1 cellular context compared by ENCODE assay signal in the genomic region with DNA sequence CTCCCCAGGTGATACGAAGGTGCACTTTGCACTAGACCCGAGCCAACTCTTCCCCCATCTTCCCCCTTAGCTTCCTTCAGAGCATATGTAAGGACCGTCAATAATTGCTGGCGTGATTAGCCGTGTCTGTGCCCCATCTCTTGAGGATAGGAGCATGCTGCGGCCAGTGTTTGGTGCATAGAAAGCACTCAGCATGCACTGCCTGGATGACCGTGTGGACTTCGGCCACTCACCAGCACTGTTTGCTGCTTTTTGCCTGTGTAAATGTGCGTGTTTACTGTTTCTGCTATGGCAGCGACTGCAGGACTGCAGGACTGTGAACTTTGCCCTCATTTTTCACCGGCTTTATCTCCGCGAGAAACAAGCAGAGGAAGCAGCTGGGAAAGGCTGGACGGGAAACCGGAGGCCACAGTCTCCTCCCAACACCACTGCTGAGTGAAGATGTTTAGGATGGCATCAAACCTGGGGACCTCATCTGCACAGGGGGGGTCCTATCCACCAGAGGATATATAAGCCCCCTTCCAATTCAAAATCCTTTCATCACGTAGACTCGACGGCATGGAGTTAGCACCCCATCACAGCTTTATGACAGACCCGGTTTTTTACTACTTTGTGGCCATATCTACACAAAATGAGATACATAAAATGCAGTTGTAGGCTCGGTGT.
TF ChIP-seq lines count a peak whose summit lies in the region.

No MANE protein-coding gene starts in this region.

TF ChIP-seq in HepG2, 621 proteins besides CTCF, POLR2A, EP300 and RAD21 (continued from another document and continues in another):
- TF ChIP-seq, protein P1, sequence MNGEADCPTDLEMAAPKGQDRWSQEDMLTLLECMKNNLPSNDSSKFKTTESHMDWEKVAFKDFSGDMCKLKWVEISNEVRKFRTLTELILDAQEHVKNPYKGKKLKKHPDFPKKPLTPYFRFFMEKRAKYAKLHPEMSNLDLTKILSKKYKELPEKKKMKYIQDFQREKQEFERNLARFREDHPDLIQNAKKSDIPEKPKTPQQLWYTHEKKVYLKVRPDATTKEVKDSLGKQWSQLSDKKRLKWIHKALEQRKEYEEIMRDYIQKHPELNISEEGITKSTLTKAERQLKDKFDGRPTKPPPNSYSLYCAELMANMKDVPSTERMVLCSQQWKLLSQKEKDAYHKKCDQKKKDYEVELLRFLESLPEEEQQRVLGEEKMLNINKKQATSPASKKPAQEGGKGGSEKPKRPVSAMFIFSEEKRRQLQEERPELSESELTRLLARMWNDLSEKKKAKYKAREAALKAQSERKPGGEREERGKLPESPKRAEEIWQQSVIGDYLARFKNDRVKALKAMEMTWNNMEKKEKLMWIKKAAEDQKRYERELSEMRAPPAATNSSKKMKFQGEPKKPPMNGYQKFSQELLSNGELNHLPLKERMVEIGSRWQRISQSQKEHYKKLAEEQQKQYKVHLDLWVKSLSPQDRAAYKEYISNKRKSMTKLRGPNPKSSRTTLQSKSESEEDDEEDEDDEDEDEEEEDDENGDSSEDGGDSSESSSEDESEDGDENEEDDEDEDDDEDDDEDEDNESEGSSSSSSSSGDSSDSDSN (CRISPR knock-in tag; IDR thresholded peaks at IDR 0.05), result peak; percentile 93
- peak; percentile 92 for TF ChIP-seq JUNB (CRISPR knock-in tag; IDR thresholded peaks at IDR 0.05; ENCODE audit: borderline replicate concordance)
- TF ChIP-seq MBD4 (IDR thresholded peaks at IDR 0.05; ENCODE audit: borderline replicate concordance, low read length), result no peak
- TF ChIP-seq SMYD3 (CRISPR knock-in tag; IDR thresholded peaks at IDR 0.05), result peak; percentile 80
- peak; percentile 51; the same call in 1 of the 2 replicates for TF ChIP-seq ZNF329 (CRISPR knock-in tag; IDR thresholded peaks at IDR 0.05; ENCODE audit: low read depth)
- peak; percentile 92; the same call in 1 of the 2 replicates for TF ChIP-seq ZNF839 (CRISPR knock-in tag; IDR thresholded peaks at IDR 0.05; ENCODE audit: borderline replicate concordance)
- peak; percentile 96 for TF ChIP-seq ARNT2 (CRISPR knock-in tag; IDR thresholded peaks at IDR 0.05; ENCODE audit: low read depth)
- TF ChIP-seq ZNF780A (CRISPR knock-in tag; IDR thresholded peaks at IDR 0.05), result peak; percentile 98
- peak; percentile 92 for TF ChIP-seq ZKSCAN1 (IDR thresholded peaks at IDR 0.05; ENCODE audit: low read length)
- TF ChIP-seq NR2F1 (CRISPR knock-in tag; IDR thresholded peaks at IDR 0.05), result peak; percentile 84 to 95
- peak; percentile 99 for TF ChIP-seq SKI (IDR thresholded peaks at IDR 0.05; ENCODE audit: partially characterized antibody)
- TF ChIP-seq ZNF546 (CRISPR knock-in tag; conservative IDR thresholded peaks at IDR 0.05), result peak; percentile 82
- peak; percentile 87 for TF ChIP-seq ZNF12 (CRISPR knock-in tag; IDR thresholded peaks at IDR 0.05)
- 0 out of 2 replicates have a peak, but pooled peaks have one; percentile 65 for TF ChIP-seq ZBTB42 (CRISPR knock-in tag; IDR thresholded peaks at IDR 0.05)
- TF ChIP-seq, protein P2, sequence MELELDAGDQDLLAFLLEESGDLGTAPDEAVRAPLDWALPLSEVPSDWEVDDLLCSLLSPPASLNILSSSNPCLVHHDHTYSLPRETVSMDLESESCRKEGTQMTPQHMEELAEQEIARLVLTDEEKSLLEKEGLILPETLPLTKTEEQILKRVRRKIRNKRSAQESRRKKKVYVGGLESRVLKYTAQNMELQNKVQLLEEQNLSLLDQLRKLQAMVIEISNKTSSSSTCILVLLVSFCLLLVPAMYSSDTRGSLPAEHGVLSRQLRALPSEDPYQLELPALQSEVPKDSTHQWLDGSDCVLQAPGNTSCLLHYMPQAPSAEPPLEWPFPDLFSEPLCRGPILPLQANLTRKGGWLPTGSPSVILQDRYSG (CRISPR knock-in tag; IDR thresholded peaks at IDR 0.05), result no peak
- TF ChIP-seq HOXD1 (CRISPR knock-in tag; IDR thresholded peaks at IDR 0.05), result peak; percentile 95
- TF ChIP-seq, protein P3, sequence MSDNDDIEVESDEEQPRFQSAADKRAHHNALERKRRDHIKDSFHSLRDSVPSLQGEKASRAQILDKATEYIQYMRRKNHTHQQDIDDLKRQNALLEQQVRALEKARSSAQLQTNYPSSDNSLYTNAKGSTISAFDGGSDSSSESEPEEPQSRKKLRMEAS (IDR thresholded peaks at IDR 0.05), result no peak
- TF ChIP-seq MAFG (CRISPR knock-in tag; IDR thresholded peaks at IDR 0.05), result no peak
- no peak for TF ChIP-seq MLLT10 (CRISPR knock-in tag; IDR thresholded peaks at IDR 0.05)
- peak; percentile 99 for TF ChIP-seq ERF (CRISPR knock-in tag; IDR thresholded peaks at IDR 0.05)
- peak; percentile 97 for TF ChIP-seq ZNF431 (CRISPR knock-in tag; IDR thresholded peaks at IDR 0.05; ENCODE audit: borderline replicate concordance, low read depth)
- TF ChIP-seq, protein P4, sequence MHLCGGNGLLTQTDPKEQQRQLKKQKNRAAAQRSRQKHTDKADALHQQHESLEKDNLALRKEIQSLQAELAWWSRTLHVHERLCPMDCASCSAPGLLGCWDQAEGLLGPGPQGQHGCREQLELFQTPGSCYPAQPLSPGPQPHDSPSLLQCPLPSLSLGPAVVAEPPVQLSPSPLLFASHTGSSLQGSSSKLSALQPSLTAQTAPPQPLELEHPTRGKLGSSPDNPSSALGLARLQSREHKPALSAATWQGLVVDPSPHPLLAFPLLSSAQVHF (CRISPR knock-in tag; IDR thresholded peaks at IDR 0.05), result peak; percentile 88; the same call in 1 of the 2 replicates
- TF ChIP-seq ZNF530 (CRISPR knock-in tag; IDR thresholded peaks at IDR 0.05; ENCODE audit: low read depth), result no peak
- peak; percentile 94; the same call in 1 of the 2 replicates for TF ChIP-seq SALL2 (CRISPR knock-in tag; IDR thresholded peaks at IDR 0.05)
- TF ChIP-seq RFX5 (IDR thresholded peaks at IDR 0.05; ENCODE audit: low read depth, low read length), result peak; percentile 47
- TF ChIP-seq ASH2L (IDR thresholded peaks at IDR 0.05; ENCODE audit: insufficient read length, low read depth, low read length), result peak; percentile 99
- TF ChIP-seq MTA3 (CRISPR knock-in tag; IDR thresholded peaks at IDR 0.05), result no peak
- TF ChIP-seq, protein P5, sequence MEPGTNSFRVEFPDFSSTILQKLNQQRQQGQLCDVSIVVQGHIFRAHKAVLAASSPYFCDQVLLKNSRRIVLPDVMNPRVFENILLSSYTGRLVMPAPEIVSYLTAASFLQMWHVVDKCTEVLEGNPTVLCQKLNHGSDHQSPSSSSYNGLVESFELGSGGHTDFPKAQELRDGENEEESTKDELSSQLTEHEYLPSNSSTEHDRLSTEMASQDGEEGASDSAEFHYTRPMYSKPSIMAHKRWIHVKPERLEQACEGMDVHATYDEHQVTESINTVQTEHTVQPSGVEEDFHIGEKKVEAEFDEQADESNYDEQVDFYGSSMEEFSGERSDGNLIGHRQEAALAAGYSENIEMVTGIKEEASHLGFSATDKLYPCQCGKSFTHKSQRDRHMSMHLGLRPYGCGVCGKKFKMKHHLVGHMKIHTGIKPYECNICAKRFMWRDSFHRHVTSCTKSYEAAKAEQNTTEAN (CRISPR knock-in tag; conservative IDR thresholded peaks at IDR 0.05), result peak; percentile 98
- TF ChIP-seq, protein P6, sequence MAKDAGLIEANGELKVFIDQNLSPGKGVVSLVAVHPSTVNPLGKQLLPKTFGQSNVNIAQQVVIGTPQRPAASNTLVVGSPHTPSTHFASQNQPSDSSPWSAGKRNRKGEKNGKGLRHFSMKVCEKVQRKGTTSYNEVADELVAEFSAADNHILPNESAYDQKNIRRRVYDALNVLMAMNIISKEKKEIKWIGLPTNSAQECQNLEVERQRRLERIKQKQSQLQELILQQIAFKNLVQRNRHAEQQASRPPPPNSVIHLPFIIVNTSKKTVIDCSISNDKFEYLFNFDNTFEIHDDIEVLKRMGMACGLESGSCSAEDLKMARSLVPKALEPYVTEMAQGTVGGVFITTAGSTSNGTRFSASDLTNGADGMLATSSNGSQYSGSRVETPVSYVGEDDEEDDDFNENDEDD (CRISPR knock-in tag; IDR thresholded peaks at IDR 0.05; ENCODE audit: borderline replicate concordance), result peak; percentile 88
- TF ChIP-seq STAG1 (CRISPR knock-in tag; IDR thresholded peaks at IDR 0.05), result peak; percentile 70
- TF ChIP-seq ZFP41 (CRISPR knock-in tag; IDR thresholded peaks at IDR 0.05; ENCODE audit: borderline replicate concordance), result peak; percentile 60; the same call in 1 of the 2 replicates
- TF ChIP-seq, protein P7, sequence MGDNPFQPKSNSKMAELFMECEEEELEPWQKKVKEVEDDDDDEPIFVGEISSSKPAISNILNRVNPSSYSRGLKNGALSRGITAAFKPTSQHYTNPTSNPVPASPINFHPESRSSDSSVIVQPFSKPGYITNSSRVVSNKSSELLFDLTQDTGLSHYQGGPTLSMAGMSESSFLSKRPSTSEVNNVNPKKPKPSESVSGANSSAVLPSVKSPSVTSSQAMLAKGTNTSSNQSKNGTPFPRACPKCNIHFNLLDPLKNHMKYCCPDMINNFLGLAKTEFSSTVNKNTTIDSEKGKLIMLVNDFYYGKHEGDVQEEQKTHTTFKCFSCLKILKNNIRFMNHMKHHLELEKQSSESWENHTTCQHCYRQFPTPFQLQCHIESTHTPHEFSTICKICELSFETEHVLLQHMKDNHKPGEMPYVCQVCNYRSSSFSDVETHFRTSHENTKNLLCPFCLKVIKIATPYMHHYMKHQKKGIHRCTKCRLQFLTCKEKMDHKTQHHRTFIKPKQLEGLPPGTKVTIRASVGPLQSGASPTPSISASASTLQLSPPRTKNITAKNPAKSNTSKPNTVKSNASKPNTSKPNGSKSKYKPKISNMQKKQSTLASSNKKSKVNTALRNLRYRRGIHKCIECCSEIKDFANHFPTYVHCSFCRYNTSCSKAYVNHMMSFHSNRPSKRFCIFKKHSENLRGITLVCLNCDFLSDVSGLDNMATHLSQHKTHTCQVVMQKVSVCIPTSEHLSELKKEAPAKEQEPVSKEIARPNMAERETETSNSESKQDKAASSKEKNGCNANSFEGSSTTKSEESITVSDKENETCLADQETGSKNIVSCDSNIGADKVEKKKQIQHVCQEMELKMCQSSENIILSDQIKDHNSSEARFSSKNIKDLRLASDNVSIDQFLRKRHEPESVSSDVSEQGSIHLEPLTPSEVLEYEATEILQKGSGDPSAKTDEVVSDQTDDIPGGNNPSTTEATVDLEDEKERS (CRISPR knock-in tag; IDR thresholded peaks at IDR 0.05), result peak; percentile 99
- peak; percentile 97 for TF ChIP-seq ZFP1 (CRISPR knock-in tag; IDR thresholded peaks at IDR 0.05)
- peak; percentile 94 for TF ChIP-seq ZMYM3 (CRISPR knock-in tag; IDR thresholded peaks at IDR 0.05)
- TF ChIP-seq, protein P8, sequence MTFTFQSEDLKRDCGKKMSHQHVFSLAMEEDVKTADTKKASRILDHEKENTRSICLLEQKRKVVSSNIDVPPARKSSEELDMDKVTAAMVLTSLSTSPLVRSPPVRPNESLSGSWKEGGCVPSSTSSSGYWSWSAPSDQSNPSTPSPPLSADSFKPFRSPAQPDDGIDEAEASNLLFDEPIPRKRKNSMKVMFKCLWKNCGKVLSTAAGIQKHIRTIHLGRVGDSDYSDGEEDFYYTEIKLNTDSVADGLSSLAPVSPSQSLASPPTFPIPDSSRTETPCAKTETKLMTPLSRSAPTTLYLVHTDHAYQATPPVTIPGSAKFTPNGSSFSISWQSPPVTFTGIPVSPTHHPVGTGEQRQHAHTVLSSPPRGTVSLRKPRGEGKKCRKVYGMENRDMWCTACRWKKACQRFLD (CRISPR knock-in tag; IDR thresholded peaks at IDR 0.05; ENCODE audit: borderline replicate concordance), result 0 out of 2 replicates have a peak, but pooled peaks have one; percentile 52
- peak; percentile 100 for TF ChIP-seq FOXJ3 (CRISPR knock-in tag; IDR thresholded peaks at IDR 0.05; ENCODE audit: borderline replicate concordance)
- TF ChIP-seq, protein P9, sequence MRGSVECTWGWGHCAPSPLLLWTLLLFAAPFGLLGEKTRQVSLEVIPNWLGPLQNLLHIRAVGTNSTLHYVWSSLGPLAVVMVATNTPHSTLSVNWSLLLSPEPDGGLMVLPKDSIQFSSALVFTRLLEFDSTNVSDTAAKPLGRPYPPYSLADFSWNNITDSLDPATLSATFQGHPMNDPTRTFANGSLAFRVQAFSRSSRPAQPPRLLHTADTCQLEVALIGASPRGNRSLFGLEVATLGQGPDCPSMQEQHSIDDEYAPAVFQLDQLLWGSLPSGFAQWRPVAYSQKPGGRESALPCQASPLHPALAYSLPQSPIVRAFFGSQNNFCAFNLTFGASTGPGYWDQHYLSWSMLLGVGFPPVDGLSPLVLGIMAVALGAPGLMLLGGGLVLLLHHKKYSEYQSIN (CRISPR knock-in tag; IDR thresholded peaks at IDR 0.05; ENCODE audit: borderline replicate concordance), result no peak
- TF ChIP-seq, protein P10, sequence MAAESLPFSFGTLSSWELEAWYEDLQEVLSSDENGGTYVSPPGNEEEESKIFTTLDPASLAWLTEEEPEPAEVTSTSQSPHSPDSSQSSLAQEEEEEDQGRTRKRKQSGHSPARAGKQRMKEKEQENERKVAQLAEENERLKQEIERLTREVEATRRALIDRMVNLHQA (CRISPR knock-in tag; IDR thresholded peaks at IDR 0.05), result no peak
- no peak for TF ChIP-seq ZNF20 (CRISPR knock-in tag; IDR thresholded peaks at IDR 0.05)
- TF ChIP-seq ZSCAN25 (CRISPR knock-in tag; IDR thresholded peaks at IDR 0.05), result peak; percentile 91
- TF ChIP-seq PCBP1 (IDR thresholded peaks at IDR 0.05; ENCODE audit: borderline replicate concordance, low read depth, low read length), result no peak
- TF ChIP-seq, protein P11, sequence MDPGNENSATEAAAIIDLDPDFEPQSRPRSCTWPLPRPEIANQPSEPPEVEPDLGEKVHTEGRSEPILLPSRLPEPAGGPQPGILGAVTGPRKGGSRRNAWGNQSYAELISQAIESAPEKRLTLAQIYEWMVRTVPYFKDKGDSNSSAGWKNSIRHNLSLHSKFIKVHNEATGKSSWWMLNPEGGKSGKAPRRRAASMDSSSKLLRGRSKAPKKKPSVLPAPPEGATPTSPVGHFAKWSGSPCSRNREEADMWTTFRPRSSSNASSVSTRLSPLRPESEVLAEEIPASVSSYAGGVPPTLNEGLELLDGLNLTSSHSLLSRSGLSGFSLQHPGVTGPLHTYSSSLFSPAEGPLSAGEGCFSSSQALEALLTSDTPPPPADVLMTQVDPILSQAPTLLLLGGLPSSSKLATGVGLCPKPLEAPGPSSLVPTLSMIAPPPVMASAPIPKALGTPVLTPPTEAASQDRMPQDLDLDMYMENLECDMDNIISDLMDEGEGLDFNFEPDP (CRISPR knock-in tag; conservative IDR thresholded peaks at IDR 0.05), result peak; percentile 92; the same call in 1 of the 2 replicates
- peak; percentile 90 for TF ChIP-seq ETV6 (CRISPR knock-in tag; conservative IDR thresholded peaks at IDR 0.05)
- peak; percentile 20; the same call in 1 of the 2 replicates for TF ChIP-seq ZBTB1 (CRISPR knock-in tag; IDR thresholded peaks at IDR 0.05; ENCODE audit: borderline replicate concordance)
- no peak for TF ChIP-seq TEAD2 (CRISPR knock-in tag; IDR thresholded peaks at IDR 0.05)
- TF ChIP-seq, protein P12, sequence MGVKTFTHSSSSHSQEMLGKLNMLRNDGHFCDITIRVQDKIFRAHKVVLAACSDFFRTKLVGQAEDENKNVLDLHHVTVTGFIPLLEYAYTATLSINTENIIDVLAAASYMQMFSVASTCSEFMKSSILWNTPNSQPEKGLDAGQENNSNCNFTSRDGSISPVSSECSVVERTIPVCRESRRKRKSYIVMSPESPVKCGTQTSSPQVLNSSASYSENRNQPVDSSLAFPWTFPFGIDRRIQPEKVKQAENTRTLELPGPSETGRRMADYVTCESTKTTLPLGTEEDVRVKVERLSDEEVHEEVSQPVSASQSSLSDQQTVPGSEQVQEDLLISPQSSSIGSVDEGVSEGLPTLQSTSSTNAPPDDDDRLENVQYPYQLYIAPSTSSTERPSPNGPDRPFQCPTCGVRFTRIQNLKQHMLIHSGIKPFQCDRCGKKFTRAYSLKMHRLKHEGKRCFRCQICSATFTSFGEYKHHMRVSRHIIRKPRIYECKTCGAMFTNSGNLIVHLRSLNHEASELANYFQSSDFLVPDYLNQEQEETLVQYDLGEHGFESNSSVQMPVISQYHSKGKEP (CRISPR knock-in tag; IDR thresholded peaks at IDR 0.05), result no peak
- TF ChIP-seq RBFOX2 (IDR thresholded peaks at IDR 0.05; ENCODE audit: low read depth, low read length), result peak; percentile 71
- TF ChIP-seq POLR2AphosphoS2 (IDR thresholded peaks at IDR 0.05; ENCODE audit: low read depth, low read length), result peak; percentile 75; the same call in 1 of the 2 replicates
